Comparison of ENCODE assay signal across 10 cellular contexts in the genomic region with DNA sequence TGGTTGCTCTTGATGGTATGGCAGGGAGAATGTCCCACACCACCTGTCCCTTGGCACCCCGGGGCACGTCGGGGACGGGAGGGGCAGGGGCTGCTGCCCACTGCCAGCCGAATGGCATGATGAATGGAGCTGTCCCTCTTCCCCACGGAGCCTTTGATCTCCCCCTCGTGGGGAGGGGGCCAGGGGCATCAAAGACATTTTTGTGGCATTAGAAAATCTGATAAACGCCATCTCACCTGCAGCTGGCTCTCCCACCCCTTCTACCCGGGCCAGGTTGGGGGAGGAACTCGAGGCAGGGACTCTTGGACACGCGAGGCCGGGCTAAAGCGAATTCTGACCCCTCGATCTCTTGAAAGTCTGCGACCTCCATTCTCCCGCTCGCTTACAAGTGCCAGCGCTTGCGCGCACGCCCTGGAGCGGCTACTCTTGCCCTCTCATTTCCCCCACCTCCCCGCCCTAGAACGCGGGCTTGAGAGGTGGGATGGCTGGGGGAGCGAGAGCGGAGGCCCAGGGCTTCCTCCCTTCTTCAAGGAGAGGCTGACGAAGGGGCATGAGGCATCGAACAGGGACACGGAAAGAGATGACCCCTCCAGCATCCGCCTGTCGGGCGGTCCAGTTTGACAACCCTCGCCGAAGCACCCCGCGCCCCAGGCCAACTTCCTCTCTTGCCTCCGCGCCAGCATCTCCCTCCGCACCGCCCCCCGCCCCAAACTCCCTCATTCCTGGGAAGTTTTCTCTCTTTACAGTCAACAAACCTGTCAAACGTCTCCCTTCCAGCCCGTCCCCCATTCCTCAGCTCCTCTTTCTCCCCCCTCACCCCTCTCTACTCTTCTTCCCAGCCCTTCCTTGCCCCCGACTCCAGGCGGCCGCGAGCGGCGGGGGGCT. TPM values are rescaled to one million over a fixed set of nuclear protein-coding genes. Genes with fewer than 3 reads are reported as not detected.
DNase-seq lines count a peak whose midpoint lies in the region; ATAC-seq and TF ChIP-seq lines count a peak whose summit lies in the region.
"Had no signal": no experiment of that assay in that cellular context is flagged by ENCODE, and none has a peak within 500 bp of the region (broad histone marks: within the 10 kb centered on the region; RNA-seq: fewer than 3 reads in every experiment).

No MANE protein-coding gene starts in this region.

- H3K4me1 ChIP-seq in heart right ventricle (peaks cover 5 to 32% (median 16%) of the 10 kb centered on the region in 9 donors), vagina (peaks cover 25% of the 10 kb centered on the region)

- TF ChIP-seq POLR2A in vagina (IDR thresholded peaks at IDR 0.05): no peak

- intact Hi-C loops in heart right ventricle (cut with DNase I): loop anchor here in 2 of 10 donors (10.0 kb wide), 1 partner anchor 296 kb away; no protein-coding TSS in a partner anchor
- intact Hi-C loops in left cardiac atrium (cut with DNase I): no loop called here
- intact Hi-C loops in vagina (cut with DNase I): no loop called here

- H3K9me3 ChIP-seq in heart right ventricle (no peaks in the 10 kb centered on the region), vagina (no peaks in the 10 kb centered on the region)

- no peaks in the 10 kb centered on the region for H3K9me3 Mint-ChIP-seq in chondrocyte (ENCODE audit: low read depth)
- no peaks in the 10 kb centered on the region for H3K9me3 Mint-ChIP-seq in nephron

- H3K36me3 Mint-ChIP-seq in chondrocyte (ENCODE audit: low read depth) (peaks cover 1% of the 10 kb centered on the region), nephron (ENCODE audit: low read depth) (no peaks in the 10 kb centered on the region)

- ATAC-seq in heart right ventricle (no peak), left cardiac atrium (no peak), HG02885 (IDR thresholded peaks at IDR 0.05; ENCODE audit: poor library complexity, unreplicated experiment) (no peak)

- H3K27me3 ChIP-seq in heart right ventricle (peaks cover 8 to 98% (median 84%) of the 10 kb centered on the region in 7 donors), vagina (peaks cover 5% of the 10 kb centered on the region)

- H3K4me1 Mint-ChIP-seq in chondrocyte (ENCODE audit: low read depth) (peaks cover 24% of the 10 kb centered on the region), nephron (peaks cover 38% of the 10 kb centered on the region)

- H3K27ac ChIP-seq in heart right ventricle (no peak overlapping the region), vagina (no peak overlapping the region)

- H3K27me3 Mint-ChIP-seq in chondrocyte (ENCODE audit: low read depth) (peaks cover 67% of the 10 kb centered on the region), nephron (ENCODE audit: low read depth) (peaks cover 94% of the 10 kb centered on the region)

- DNase-seq in heart right ventricle: no peak
- DNase-seq in left cardiac atrium: no peak
- peak; percentile 48 for DNase-seq in chondrocyte (ENCODE audit: low spot score)
- no peak for DNase-seq in vagina (ENCODE audit: extremely low spot score in 2 of 2)
- DNase-seq in NCI-H1105 treated with DMSO at 0.1 percent for 48 hours (lab: John Stamatoyannopoulos, UW): no peak
- DNase-seq in SK-N-DZ (ENCODE audit: low spot score): no peak
- DNase-seq: amygdala, COR-L47 had no signal

- H3K27ac Mint-ChIP-seq in chondrocyte (ENCODE audit: unreplicated experiment) (no peak overlapping the region), nephron (no peak overlapping the region)

- no peak for TF ChIP-seq CTCF in heart right ventricle (IDR thresholded peaks at IDR 0.05)
- TF ChIP-seq CTCF in chondrocyte (IDR thresholded peaks at IDR 0.05): no peak
- TF ChIP-seq CTCF in nephron (IDR thresholded peaks at IDR 0.05; ENCODE audit: unreplicated experiment in 3 of 3): no peak
- no peak for TF ChIP-seq CTCF in vagina (IDR thresholded peaks at IDR 0.05)

- WGBS in heart right ventricle, 2 donors: 8 to 13% methylated on average over 51 of the region's 51 CpGs

- H3K4me3 Mint-ChIP-seq in chondrocyte (ENCODE audit: unreplicated experiment) (peak overlapping the region; percentile 67), nephron (peak overlapping the region; percentile 77 to 83 (median 81))

- H3K36me3 ChIP-seq in heart right ventricle: no peaks in the 10 kb centered on the region
- H3K36me3 ChIP-seq in vagina: no peaks in the 10 kb centered on the region

- H3K4me3 ChIP-seq in heart right ventricle (peak overlapping the region in 9 of 10 donors; percentile 24 to 54 (median 44)), vagina (peak overlapping the region; percentile 39 to 57)

RNA-seq across cellular contexts. Expression of a gene that starts 0.7 kb away (rescaled TPM):
- 1 to 10 TPM in 3 of 10 donors, under 1 TPM in 7; 0.15 to 2.9 (median 0.67) TPM for total RNA-seq in heart right ventricle
- polyA plus RNA-seq in heart right ventricle: 1 to 10 TPM; 1.1 to 3.0 TPM
- total RNA-seq in left cardiac atrium: 1 to 10 TPM; 1.8 TPM
- total RNA-seq in chondrocyte: not detected in 3 replicates
- 2.0 TPM for total RNA-seq in vagina
- 0.09 and 0.35 TPM in 2 replicates for polyA plus RNA-seq in SK-N-DZ (2014; cell fraction: cytosol; rRNA removed)
- not detected in 2 replicates for polyA plus RNA-seq in SK-N-DZ (2014; cell fraction: nucleus; rRNA removed)

RNA-seq across cellular contexts. Expression of a gene that starts 21.7 kb away (rescaled TPM):
- total RNA-seq in heart right ventricle (under 1 TPM in 2 of 10 donors, not detected in 8; 0.28 to 0.56 TPM), left cardiac atrium (under 1 TPM in 1 of 2 donors, not detected in 1; 0.52 TPM), chondrocyte (not detected in 3 replicates), vagina (2.5 TPM)
- polyA plus RNA-seq in heart right ventricle: under 1 TPM; 0.01 to 0.07 TPM
- 0.19 TPM in 1 of 2 replicates, not detected in the other for polyA plus RNA-seq in SK-N-DZ (2014; cell fraction: cytosol; rRNA removed)
- polyA plus RNA-seq in SK-N-DZ (2014; cell fraction: nucleus; rRNA removed): 0.70 TPM in 1 of 2 replicates, not detected in the other

RNA-seq across cellular contexts. Expression of a gene that starts 27.3 kb away (rescaled TPM):
- under 1 TPM in 3 of 10 donors, not detected in 7; 0.09 to 0.19 (median 0.15) TPM for total RNA-seq in heart right ventricle
- polyA plus RNA-seq in heart right ventricle: under 1 TPM in 1 of 2 donors, not detected in 1; 0.03 TPM
- total RNA-seq in left cardiac atrium: under 1 TPM; 0.10 to 0.18 TPM
- not detected in 3 replicates for total RNA-seq in chondrocyte
- not detected for total RNA-seq in vagina
- not detected in 2 replicates for polyA plus RNA-seq in SK-N-DZ (2014; cell fraction: cytosol; rRNA removed)
- polyA plus RNA-seq in SK-N-DZ (2014; cell fraction: nucleus; rRNA removed): not detected in 2 replicates
